In the genomic region with DNA sequence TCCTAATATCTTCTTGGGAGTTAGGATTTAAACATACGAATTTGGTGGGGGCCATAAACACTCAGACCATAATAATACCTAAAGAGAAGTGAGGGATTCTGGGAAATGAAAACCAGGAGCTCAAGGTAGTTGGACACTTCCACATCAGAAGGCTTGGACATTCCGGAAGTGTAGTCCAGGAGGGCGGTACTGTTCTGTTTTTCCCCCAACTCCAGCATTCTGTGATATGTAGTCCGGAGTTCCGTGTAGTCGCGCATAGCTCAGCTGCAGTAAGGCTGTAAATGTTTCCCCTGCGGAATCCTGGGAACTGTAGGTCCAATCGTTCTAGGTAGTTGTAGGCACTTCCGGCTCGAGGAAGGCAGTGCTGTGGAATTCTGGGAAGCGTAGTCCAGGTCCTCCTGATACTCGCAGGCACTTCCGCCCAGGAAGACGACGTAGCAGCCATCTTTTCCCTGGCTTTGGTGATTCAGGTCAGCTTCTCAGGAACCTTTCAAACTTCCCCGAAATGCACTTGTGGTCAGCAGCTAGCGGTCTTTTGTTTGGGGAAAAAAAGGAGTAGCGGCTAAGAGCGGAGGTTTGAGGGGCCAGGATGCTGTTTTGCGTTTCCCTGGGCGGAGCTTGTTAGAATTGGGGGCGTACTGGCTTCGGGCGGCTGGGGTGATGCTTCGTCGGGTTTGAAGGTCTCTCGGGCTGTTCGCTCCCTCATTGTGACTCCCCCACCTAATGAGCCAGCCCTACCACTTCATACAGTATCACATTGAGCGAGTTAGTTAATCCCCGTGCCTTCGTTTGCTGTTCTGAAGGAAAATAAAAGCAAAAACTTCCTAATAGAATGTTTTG, we compare ENCODE assay signal across 8 cellular contexts. TPM values are rescaled to one million over a fixed set of nuclear protein-coding genes. Genes with fewer than 3 reads are reported as not detected.
DNase-seq lines count a peak whose midpoint lies in the region; ATAC-seq and TF ChIP-seq lines count a peak whose summit lies in the region.

A gene (plus strand): TSS at position 428 of the 840 bp plus-strand sequence. CDS start 4,981 bp downstream, outside the sequence.

- H3K4me3 ChIP-seq in BLaER1 treated with 17β-estradiol and CSF1 and Interleukin-3, amounts not matched to agents 10 nM and 100 nM: peak within 1 kb of the TSS; percentile 65 to 84 (median 79)
- H3K4me3 ChIP-seq in lower leg skin (ENCODE audit: low read depth, poor library complexity, severe bottlenecking): peak within 1 kb of the TSS; percentile 81

- H4K20me1 ChIP-seq in BLaER1 treated with 17β-estradiol and CSF1 and Interleukin-3, amounts not matched to agents 10 nM and 100 nM: no peaks in the 10 kb centered on the region; a peak in 1 of 22 replicates

- intact Hi-C loops in lower leg skin (cut with DNase I; ENCODE audit: low total_unique reads): no loop called here

- H3K9ac ChIP-seq in BLaER1 treated with 17β-estradiol and CSF1 and Interleukin-3, amounts not matched to agents 10 nM and 100 nM: peak within 1 kb of the TSS; percentile 80 to 92 (median 89)

- WGBS in lower leg skin, 2 donors: 1% methylated on average over 31 to 32 of the region's 32 CpGs

- TF ChIP-seq CTCF in lower leg skin (IDR thresholded peaks at IDR 0.05): no peak

- peak; percentile 87 for ATAC-seq in GM19328 (IDR thresholded peaks at IDR 0.05; ENCODE audit: unreplicated experiment)
- ATAC-seq in HG03521 (IDR thresholded peaks at IDR 0.05; ENCODE audit: unreplicated experiment): peak; percentile 75

- no peak for TF ChIP-seq POLR2A in lower leg skin (IDR thresholded peaks at IDR 0.05)

- H3K4me1 ChIP-seq in BLaER1 treated with 17β-estradiol and CSF1 and Interleukin-3, amounts not matched to agents 10 nM and 100 nM: peaks cover 12 to 34% (median 23%) of the 10 kb centered on the region in 10 experiments

- peaks cover 31 to 40% (median 35%) of the 10 kb centered on the region in 11 experiments for H3K36me3 ChIP-seq in BLaER1 treated with 17β-estradiol and CSF1 and Interleukin-3, amounts not matched to agents 10 nM and 100 nM

- H3K27me3 ChIP-seq in BLaER1 treated with 17β-estradiol and CSF1 and Interleukin-3, amounts not matched to agents 10 nM and 100 nM: no peaks in the 10 kb centered on the region

- DNase-seq in NCI-H774 (lab: John Stamatoyannopoulos, UW) (peak; percentile 95), ecto neural progenitor cell (ENCODE audit: low spot score) (peak; percentile 87), lower leg skin (ENCODE audit: low spot score in 2 of 2) (peak; percentile 95 to 96)
- peak; percentile 81 to 83 for DNase-seq in activated CD4-positive, alpha-beta T cell treated with anti-CD3 and anti-CD28 coated beads, Interleukin-2, amount 50 U/mL, for 48 hours
- DNase-seq in stimulated activated CD4-positive, alpha-beta T cell treated with anti-CD3 and anti-CD28 coated beads, Interleukin-4, amount 100 ng/mL, for 48 hours (ENCODE audit: low read depth in 2 of 2): peak; percentile 60 to 77

- peaks cover under 1 to 22% (median 7%) of the 10 kb centered on the region in 11 experiments; a peak in 10 of 22 replicates for H3K9me3 ChIP-seq in BLaER1 treated with 17β-estradiol and CSF1 and Interleukin-3, amounts not matched to agents 10 nM and 100 nM (replicated peaks in 1 of 11)

- H3K27ac ChIP-seq in BLaER1 treated with 17β-estradiol and CSF1 and Interleukin-3, amounts not matched to agents 10 nM and 100 nM: peak within 1 kb of the TSS; percentile 69 to 93 (median 89)

- peak within 1 kb of the TSS; percentile 79 to 97 (median 91) for H3K4me2 ChIP-seq in BLaER1 treated with 17β-estradiol and CSF1 and Interleukin-3, amounts not matched to agents 10 nM and 100 nM

RNA-seq across cellular contexts. Expression of the gene that starts here (rescaled TPM):
- total RNA-seq in lower leg skin: 10 to 100 TPM; 13.4 to 30.4 (median 19.8) TPM

Comparison
In these comparisons a context has a peak if more than half of its experiments do, and no peak if none do; other contexts are left out.
1. Peak in every context shown above with its lines: DNase-seq, ATAC-seq, H3K4me3 ChIP-seq and H3K27ac ChIP-seq.